In the genomic region with DNA sequence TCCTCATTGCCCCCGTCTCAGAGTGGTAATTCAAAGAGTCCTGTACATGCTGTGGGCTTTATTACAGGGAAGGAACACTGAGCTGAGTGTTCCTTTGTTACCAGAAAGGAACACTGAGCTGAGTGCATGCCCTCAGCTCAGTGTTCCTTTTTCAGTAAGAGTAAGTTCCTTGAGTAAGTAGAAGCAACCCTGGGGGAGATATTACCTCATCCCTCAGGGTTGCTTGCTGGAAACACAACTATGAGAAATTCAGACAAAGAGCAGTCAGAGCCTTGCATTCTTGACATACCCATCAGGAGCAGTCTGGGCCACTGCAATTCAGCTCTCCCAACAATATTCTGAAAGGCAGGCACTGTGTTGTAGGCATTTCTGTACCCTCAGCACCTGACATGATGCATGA, we compare ENCODE assay signal across 15 cellular contexts. TPM values are rescaled to one million over a fixed set of nuclear protein-coding genes. Genes with fewer than 3 reads are reported as not detected.
DNase-seq lines count a peak whose midpoint lies in the region; ATAC-seq, FAIRE-seq and TF ChIP-seq lines count a peak whose summit lies in the region.
"Had no signal": no experiment of that assay in that cellular context is flagged by ENCODE, and none has a peak within 500 bp of the region (broad histone marks: within the 10 kb centered on the region; RNA-seq: fewer than 3 reads in every experiment).

No MANE protein-coding gene starts in this region.

- H3K4me3 ChIP-seq in A549 (no peak overlapping the region), bronchial epithelial cell (ENCODE audit: low read depth, low read length) (no peak overlapping the region), kidney epithelial cell (ENCODE audit: low read depth, low read length) (no peak overlapping the region)
- H3K4me3 ChIP-seq: BLaER1 had no signal

- TF ChIP-seq POLR2A in A549 (IDR thresholded peaks at IDR 0.05; ENCODE audit: low read length): no peak

- 44% methylated on average over 1 of the region's 1 CpG for WGBS in A549 (ENCODE audit: missing lambda C conversion rate)

- DNase-seq in A549 (ENCODE audit: low read depth in 1 of 2, low spot score in 1 of 2): peak in 1 of 2 experiments; percentile 21
- DNase-seq in HTR-8/SVneo (ENCODE audit: insufficient read length, low spot score): peak; percentile 20
- DNase-seq in bronchial epithelial cell (ENCODE audit: low read depth): peak; percentile 27
- DNase-seq in kidney epithelial cell (ENCODE audit: low read depth): peak; percentile 76
- DNase-seq in cerebellar cortex (ENCODE audit: low spot score): no peak
- DNase-seq in activated CD4-positive, alpha-beta T cell treated with anti-CD3 and anti-CD28 coated beads for 48 hours: no peak
- no peak for DNase-seq in SW480 (ENCODE audit: low spot score)
- DNase-seq: activated CD4-positive, alpha-beta T cell treated with anti-CD3 and anti-CD28 coated beads for 1 hour; activated naive CD4-positive, alpha-beta T cell treated with anti-CD3 and anti-CD28 coated beads, Interleukin-2, amount 10 ng/mL, durations not matched to agents 7 days and 5 days; erythroblast had no signal

- ATAC-seq in A549 (peak; percentile 47 to 53; a peak in 4 of 6 replicates), GM21737 (IDR thresholded peaks at IDR 0.05; ENCODE audit: unreplicated experiment) (no peak)
- ATAC-seq: Right ventricle myocardium inferior had no signal

- H3K9me3 ChIP-seq in A549: no peaks in the 10 kb centered on the region
- H3K9me3 ChIP-seq: BLaER1 had no signal

- no peak for FAIRE-seq in A549 (lab: Jason Lieb, UNC)
- FAIRE-seq in HTR-8/SVneo (lab: Jason Lieb, UNC): no peak
- FAIRE-seq in bronchial epithelial cell (lab: Jason Lieb, UNC): no peak

- CTCF ChIA-PET in A549 (lab: Yijun Ruan, JAX): interaction anchor here (0.6 to 2.0 kb wide), 8 partner anchors 8 to 255 kb away, joined by 3 to 5 read pairs (median 4); no protein-coding TSS in a partner anchor

- TF ChIP-seq CTCF in A549 (IDR thresholded peaks at IDR 0.05): no peak
- no peak for TF ChIP-seq CTCF in bronchial epithelial cell (IDR thresholded peaks at IDR 0.05; ENCODE audit: insufficient read depth, low read length, severe bottlenecking)
- TF ChIP-seq CTCF in kidney epithelial cell (IDR thresholded peaks at IDR 0.05; ENCODE audit: insufficient read depth, low read length, poor library complexity, severe bottlenecking): no peak

- POLR2A ChIA-PET in A549 (lab: Yijun Ruan, JAX): no interaction called here

- no peaks in the 10 kb centered on the region for H3K4me1 ChIP-seq in A549
- H3K4me1 ChIP-seq: BLaER1 had no signal

- H3K27ac ChIP-seq in A549: no peak overlapping the region; a peak in 1 of 6 replicates
- H3K27ac ChIP-seq: BLaER1 had no signal

- no peak overlapping the region for H3K4me2 ChIP-seq in A549
- H3K4me2 ChIP-seq: BLaER1 had no signal

- no peak for TF ChIP-seq EP300 in A549 (IDR thresholded peaks at IDR 0.05)

- H3K27me3 ChIP-seq in bronchial epithelial cell (ENCODE audit: control insufficient read depth, insufficient read depth, low read length) (no peaks in the 10 kb centered on the region), kidney epithelial cell (ENCODE audit: control insufficient read depth, insufficient read depth, low read length) (no peaks in the 10 kb centered on the region)
- H3K27me3 ChIP-seq: BLaER1 had no signal

- TF ChIP-seq RAD21 in A549 (conservative IDR thresholded peaks at IDR 0.05 in 1 of 2, IDR thresholded peaks at IDR 0.05 in 1 of 2): no peak

- H3K36me3 ChIP-seq in bronchial epithelial cell (ENCODE audit: control insufficient read depth, insufficient read depth, low read length) (peaks cover 1% of the 10 kb centered on the region), kidney epithelial cell (ENCODE audit: control insufficient read depth, insufficient read depth, low read length) (no peaks in the 10 kb centered on the region)
- H3K36me3 ChIP-seq: BLaER1 had no signal

TF ChIP-seq in A549, 52 proteins besides CTCF, POLR2A, EP300 and RAD21:
- no peak for TF ChIP-seq NFE2L2 (conservative IDR thresholded peaks at IDR 0.05; ENCODE audit: low read length)
- TF ChIP-seq RCOR1 (IDR thresholded peaks at IDR 0.05; ENCODE audit: low read depth, low read length): no peak
- TF ChIP-seq FOSB (CRISPR knock-in tag; IDR thresholded peaks at IDR 0.05): no peak
- TF ChIP-seq GATA3 (IDR thresholded peaks at IDR 0.05; ENCODE audit: borderline replicate concordance): no peak
- TF ChIP-seq E2F6 (IDR thresholded peaks at IDR 0.05; ENCODE audit: borderline replicate concordance, low read depth): no peak
- no peak for TF ChIP-seq BCL3 (IDR thresholded peaks at IDR 0.05)
- TF ChIP-seq CHD2 (IDR thresholded peaks at IDR 0.05; ENCODE audit: low read length, partially characterized antibody): no peak

RNA-seq across cellular contexts. Expression of gene CHRM5, which starts 17.0 kb away (rescaled TPM):
- polyA plus RNA-seq in A549 (2011; rRNA removed) (0.01 TPM in 1 of 2 replicates, not detected in the other), A549 (2017; fragmentation: RNase III; extraction: RNeasy Plus Mini Kit Qiagen cat#74134 plus additional on column Dnase treatment) (not detected in 3 replicates)
- polyA plus RNA-seq in A549 (2012; cell fraction: cytosol; rRNA removed): 0.01 TPM in 1 of 2 replicates, not detected in the other
- 0.02 TPM in 1 of 2 replicates, not detected in the other for polyA plus RNA-seq in A549 (2012; cell fraction: nucleus; rRNA removed)
- not detected in 2 replicates for polyA minus RNA-seq in A549 (2011; rRNA and poly(A)+ RNA removed)
- total RNA-seq in bronchial epithelial cell (not detected in 2 replicates), kidney epithelial cell (not detected in 2 replicates)
- total RNA-seq: lower leg skin, Right ventricle myocardium inferior, skeletal muscle tissue had no signal

RNA-seq across cellular contexts. Expression of gene AVEN, which starts 53.7 kb away (rescaled TPM):
- 27.2 and 29.3 TPM in 2 replicates for polyA plus RNA-seq in A549 (2011; rRNA removed)
- 8.0 and 8.5 TPM in 2 replicates for polyA plus RNA-seq in A549 (2012; cell fraction: cytosol; rRNA removed)
- polyA plus RNA-seq in A549 (2012; cell fraction: nucleus; rRNA removed): 2.7 and 3.6 TPM in 2 replicates
- polyA plus RNA-seq in A549 (2017; fragmentation: RNase III; extraction: RNeasy Plus Mini Kit Qiagen cat#74134 plus additional on column Dnase treatment): 23.8 to 26.2 TPM (median 25.3 TPM) in 3 replicates
- polyA minus RNA-seq in A549 (2011; rRNA and poly(A)+ RNA removed): 5.4 and 8.2 TPM in 2 replicates
- total RNA-seq in bronchial epithelial cell: 32.0 and 51.3 TPM in 2 replicates
- total RNA-seq in kidney epithelial cell: 20.4 and 24.4 TPM in 2 replicates

Comparison
In these comparisons a context has a peak if more than half of its experiments do, and no peak if none do; other contexts are left out.
1. DNase-seq: peak in HTR-8/SVneo (single experiment), bronchial epithelial cell (single experiment) and kidney epithelial cell (single experiment); none in cerebellar cortex (single experiment), activated CD4-positive, alpha-beta T cell treated with anti-CD3 and anti-CD28 coated beads for 48 hours (single experiment) and SW480 (single experiment).